Comparison of ENCODE assay signal across 8 cellular contexts in the genomic region with DNA sequence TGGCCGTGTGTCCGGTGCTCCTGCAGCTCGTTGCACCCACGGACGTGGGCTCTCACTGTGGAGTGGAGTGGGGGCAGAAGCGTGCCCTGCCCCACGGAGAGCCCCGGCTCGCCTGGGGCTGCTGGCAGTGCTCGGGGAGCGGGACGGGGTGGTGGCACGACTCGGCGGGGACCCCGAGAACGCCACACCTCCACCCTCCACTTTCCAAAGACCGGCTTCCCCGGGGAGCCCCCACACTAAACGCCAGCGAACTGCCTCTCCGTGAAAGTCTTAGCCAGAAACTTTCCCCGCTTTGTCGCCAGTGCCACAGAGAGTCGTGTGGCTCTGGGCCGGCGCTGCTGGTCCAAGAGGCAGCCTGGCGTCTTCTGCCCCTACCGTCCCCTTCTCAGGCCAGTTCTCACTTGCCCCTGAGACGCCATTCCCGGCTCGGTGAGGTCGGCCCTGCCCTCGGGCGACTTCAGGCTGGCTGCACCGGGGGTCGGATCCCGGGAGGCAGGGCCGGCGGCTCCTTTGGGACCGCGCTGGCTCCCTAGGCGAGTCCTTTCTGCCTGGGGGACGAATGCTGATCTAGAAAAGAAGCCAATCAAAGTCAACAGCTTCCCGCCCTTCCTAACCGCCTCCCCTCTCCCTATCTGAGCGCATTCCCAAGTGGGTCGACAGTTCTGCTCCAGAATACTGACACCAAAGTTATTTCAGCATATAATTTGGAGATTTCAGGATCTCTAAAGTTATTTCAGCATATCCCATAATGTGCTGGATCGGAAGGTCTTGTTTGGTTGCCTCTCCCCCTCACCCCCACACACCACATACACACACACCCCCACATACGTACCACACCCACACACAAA. TPM values are rescaled to one million over a fixed set of nuclear protein-coding genes. Genes with fewer than 3 reads are reported as not detected.
DNase-seq lines count a peak whose midpoint lies in the region; ATAC-seq and TF ChIP-seq lines count a peak whose summit lies in the region.

No MANE protein-coding gene starts in this region.

- CTCF ChIA-PET in activated CD4-positive, alpha-beta T cell treated with anti-CD3 and anti-CD28 coated beads, Interleukin-2, amount 10 ng/mL, durations not matched to agents 7 days and 5 days (lab: Charles Lee), result no interaction called here

- H3K9me3 Mint-ChIP-seq in activated CD4-positive, alpha-beta T cell treated with anti-CD3 and anti-CD28 coated beads, Interleukin-2, amount 10 ng/mL, durations not matched to agents 7 days and 5 days, result no peaks in the 10 kb centered on the region
- no peaks in the 10 kb centered on the region for H3K9me3 Mint-ChIP-seq in stimulated activated naive CD8-positive, alpha-beta T cell treated with anti-CD3 and anti-CD28 coated beads, Interleukin-15, Interleukin-2, amounts not matched to agents 100 ng/mL and 50 ng/mL, for 24 hours

- DNase-seq in 8988T, result peak; percentile 35
- DNase-seq in NCI-H146 treated with DMSO at 0.1 percent for 48 hours (lab: John Stamatoyannopoulos, UW; ENCODE audit: unreplicated experiment), result peak; percentile 53
- DNase-seq in activated CD4-positive, alpha-beta T cell treated with anti-CD3 and anti-CD28 coated beads, Interleukin-2, amount 10 ng/mL, durations not matched to agents 7 days and 5 days, result peak; percentile 28
- DNase-seq in mesenchymal stem cell, result peak; percentile 59

- ATAC-seq in HG02763 (IDR thresholded peaks at IDR 0.05; ENCODE audit: unreplicated experiment), result peak; percentile 31

- peak overlapping the region in 1 of 2 experiments; percentile 96 for H3K14ac ChIP-seq in mesenchymal stem cell (ENCODE audit: low read length in 2 of 2)

- H3K4me1 Mint-ChIP-seq in activated CD4-positive, alpha-beta T cell treated with anti-CD3 and anti-CD28 coated beads, Interleukin-2, amount 10 ng/mL, durations not matched to agents 7 days and 5 days, result peaks cover 47% of the 10 kb centered on the region
- H3K4me1 Mint-ChIP-seq in stimulated activated naive CD8-positive, alpha-beta T cell treated with anti-CD3 and anti-CD28 coated beads, Interleukin-15, Interleukin-2, amounts not matched to agents 100 ng/mL and 50 ng/mL, for 24 hours (ENCODE audit: low read depth), result peaks cover 49% of the 10 kb centered on the region

- H3K27me3 Mint-ChIP-seq in activated CD4-positive, alpha-beta T cell treated with anti-CD3 and anti-CD28 coated beads, Interleukin-2, amount 10 ng/mL, durations not matched to agents 7 days and 5 days, result peaks cover 6% of the 10 kb centered on the region
- H3K27me3 Mint-ChIP-seq in stimulated activated naive CD8-positive, alpha-beta T cell treated with anti-CD3 and anti-CD28 coated beads, Interleukin-15, Interleukin-2, amounts not matched to agents 100 ng/mL and 50 ng/mL, for 24 hours, result no peaks in the 10 kb centered on the region

- no peaks in the 10 kb centered on the region for H3K79me1 ChIP-seq in mesenchymal stem cell (replicated peaks; ENCODE audit: low read length, poor library complexity, severe bottlenecking)

- H3K9me3 ChIP-seq in endocrine pancreas (ENCODE audit: control insufficient read depth, low read length) (no peaks in the 10 kb centered on the region), mesenchymal stem cell (ENCODE audit: control insufficient read depth, low read length) (peaks cover 4% of the 10 kb centered on the region)

- H3K27ac Mint-ChIP-seq in activated CD4-positive, alpha-beta T cell treated with anti-CD3 and anti-CD28 coated beads, Interleukin-2, amount 10 ng/mL, durations not matched to agents 7 days and 5 days, result peak overlapping the region; percentile 89
- peak overlapping the region; percentile 90 for H3K27ac Mint-ChIP-seq in stimulated activated naive CD8-positive, alpha-beta T cell treated with anti-CD3 and anti-CD28 coated beads, Interleukin-15, Interleukin-2, amounts not matched to agents 100 ng/mL and 50 ng/mL, for 24 hours

- H2AFZ ChIP-seq in mesenchymal stem cell (ENCODE audit: low read depth, low read length), result peak overlapping the region; percentile 65

- H3K27ac ChIP-seq in mesenchymal stem cell (ENCODE audit: low read length, poor library complexity, severe bottlenecking), result peak overlapping the region; percentile 19

- H4K91ac ChIP-seq in mesenchymal stem cell (ENCODE audit: low read length), result peak overlapping the region; percentile 65

- H3K18ac ChIP-seq in mesenchymal stem cell (ENCODE audit: low read depth in 1 of 2, low read length in 2 of 2), result peak overlapping the region; percentile 91 to 99

- TF ChIP-seq CTCF in GM12875 (IDR thresholded peaks at IDR 0.05; ENCODE audit: borderline replicate concordance, insufficient read depth, low read depth, low read length), result no peak

- H2BK12ac ChIP-seq in mesenchymal stem cell (ENCODE audit: low read length in 2 of 2), result peak overlapping the region in 1 of 2 experiments; percentile 59

- H3K4me3 Mint-ChIP-seq in activated CD4-positive, alpha-beta T cell treated with anti-CD3 and anti-CD28 coated beads, Interleukin-2, amount 10 ng/mL, durations not matched to agents 7 days and 5 days, result peak overlapping the region; percentile 77
- peak overlapping the region; percentile 87 for H3K4me3 Mint-ChIP-seq in stimulated activated naive CD8-positive, alpha-beta T cell treated with anti-CD3 and anti-CD28 coated beads, Interleukin-15, Interleukin-2, amounts not matched to agents 100 ng/mL and 50 ng/mL, for 24 hours

- peak overlapping the region; percentile 70 for H3K4me3 ChIP-seq in GM12875 (ENCODE audit: low read depth, low read length)
- peak overlapping the region; percentile 15 for H3K4me3 ChIP-seq in endocrine pancreas (ENCODE audit: control insufficient read depth, insufficient read depth, low read length)
- peak overlapping the region; percentile 84 to 97 for H3K4me3 ChIP-seq in mesenchymal stem cell (ENCODE audit: insufficient read depth in 1 of 2, low read depth in 1 of 2, low read length in 2 of 2)

- peak overlapping the region; percentile 66 for H3K9ac ChIP-seq in endocrine pancreas (ENCODE audit: control insufficient read depth, insufficient read depth, low read length)
- H3K9ac ChIP-seq in mesenchymal stem cell (ENCODE audit: low read length), result peak overlapping the region; percentile 86

- WGBS in mesenchymal stem cell, result 3% methylated on average over 45 of the region's 50 CpGs

- H3K4me2 ChIP-seq in mesenchymal stem cell (ENCODE audit: low read length, poor library complexity, severe bottlenecking), result peak overlapping the region; percentile 92

- H2BK120ac ChIP-seq in mesenchymal stem cell (ENCODE audit: low read depth, low read length), result peak overlapping the region; percentile 36

- peak overlapping the region; percentile 64 to 69 for H3K4ac ChIP-seq in mesenchymal stem cell (ENCODE audit: low read depth in 1 of 2, low read length in 2 of 2)

- H2AK5ac ChIP-seq in mesenchymal stem cell (ENCODE audit: low read length, severe bottlenecking), result no peak overlapping the region

- peak overlapping the region; percentile 78 for H2BK5ac ChIP-seq in mesenchymal stem cell (ENCODE audit: low read depth, low read length, poor library complexity, severe bottlenecking)

- H3K36me3 ChIP-seq in endocrine pancreas (ENCODE audit: control insufficient read depth, insufficient read depth, low read length) (no peaks in the 10 kb centered on the region), mesenchymal stem cell (ENCODE audit: control insufficient read depth in 1 of 2, insufficient read depth in 2 of 2, low read depth in 1 of 2, low read length in 2 of 2) (no peaks in the 10 kb centered on the region)

- H3K27me3 ChIP-seq in endocrine pancreas (ENCODE audit: control insufficient read depth, insufficient read depth, low read length) (no peaks in the 10 kb centered on the region), mesenchymal stem cell (ENCODE audit: control insufficient read depth in 1 of 2, insufficient read depth in 1 of 2, low read length in 2 of 2) (no peaks in the 10 kb centered on the region)

- peak overlapping the region; percentile 87 for H4K8ac ChIP-seq in mesenchymal stem cell (ENCODE audit: low read length)

- POLR2A ChIA-PET in activated CD4-positive, alpha-beta T cell treated with anti-CD3 and anti-CD28 coated beads, Interleukin-2, amount 10 ng/mL, durations not matched to agents 7 days and 5 days (lab: Charles Lee), result no interaction called here

- H3K23ac ChIP-seq in mesenchymal stem cell (ENCODE audit: low read length in 2 of 2), result peak overlapping the region; percentile 46 to 69

- H3K4me1 ChIP-seq in endocrine pancreas (ENCODE audit: control insufficient read depth, insufficient read depth, low read length) (peaks cover 13% of the 10 kb centered on the region), mesenchymal stem cell (ENCODE audit: control insufficient read depth, insufficient read depth, low read depth, low read length) (peaks cover 4% of the 10 kb centered on the region)

- peak overlapping the region; percentile 23 for H2BK15ac ChIP-seq in mesenchymal stem cell (ENCODE audit: low read depth, poor library complexity, severe bottlenecking)

- peaks cover 2% of the 10 kb centered on the region for H3K36me3 Mint-ChIP-seq in activated CD4-positive, alpha-beta T cell treated with anti-CD3 and anti-CD28 coated beads, Interleukin-2, amount 10 ng/mL, durations not matched to agents 7 days and 5 days (ENCODE audit: low read depth)
- H3K36me3 Mint-ChIP-seq in stimulated activated naive CD8-positive, alpha-beta T cell treated with anti-CD3 and anti-CD28 coated beads, Interleukin-15, Interleukin-2, amounts not matched to agents 100 ng/mL and 50 ng/mL, for 24 hours (ENCODE audit: low read depth), result no peaks in the 10 kb centered on the region

RNA-seq across cellular contexts. Expression of gene SAMD13, which starts 2.6 kb away (rescaled TPM):
- under 1 TPM; 0.15 to 0.23 TPM for total RNA-seq in activated CD4-positive, alpha-beta T cell treated with anti-CD3 and anti-CD28 coated beads, Interleukin-2, amount 10 ng/mL, durations not matched to agents 7 days and 5 days
- 0.59 TPM for polyA plus RNA-seq in mesenchymal stem cell (2013, experiment 1 of 2)
- polyA plus RNA-seq in mesenchymal stem cell (2013, experiment 2 of 2), result 0.48 TPM

Comparison
In these comparisons a context has a peak if more than half of its experiments do, and no peak if none do; other contexts are left out.
1. Peak in every context shown above with its lines: DNase-seq, ATAC-seq, H3K4me3 ChIP-seq and H3K27ac ChIP-seq.
2. H3K4me3 ChIP-seq: peak in every context shown above with its lines; median percentile 90 in mesenchymal stem cell; 70 in GM12875; 15 in endocrine pancreas.